9 cellular contexts compared by ENCODE assay signal in the genomic region with DNA sequence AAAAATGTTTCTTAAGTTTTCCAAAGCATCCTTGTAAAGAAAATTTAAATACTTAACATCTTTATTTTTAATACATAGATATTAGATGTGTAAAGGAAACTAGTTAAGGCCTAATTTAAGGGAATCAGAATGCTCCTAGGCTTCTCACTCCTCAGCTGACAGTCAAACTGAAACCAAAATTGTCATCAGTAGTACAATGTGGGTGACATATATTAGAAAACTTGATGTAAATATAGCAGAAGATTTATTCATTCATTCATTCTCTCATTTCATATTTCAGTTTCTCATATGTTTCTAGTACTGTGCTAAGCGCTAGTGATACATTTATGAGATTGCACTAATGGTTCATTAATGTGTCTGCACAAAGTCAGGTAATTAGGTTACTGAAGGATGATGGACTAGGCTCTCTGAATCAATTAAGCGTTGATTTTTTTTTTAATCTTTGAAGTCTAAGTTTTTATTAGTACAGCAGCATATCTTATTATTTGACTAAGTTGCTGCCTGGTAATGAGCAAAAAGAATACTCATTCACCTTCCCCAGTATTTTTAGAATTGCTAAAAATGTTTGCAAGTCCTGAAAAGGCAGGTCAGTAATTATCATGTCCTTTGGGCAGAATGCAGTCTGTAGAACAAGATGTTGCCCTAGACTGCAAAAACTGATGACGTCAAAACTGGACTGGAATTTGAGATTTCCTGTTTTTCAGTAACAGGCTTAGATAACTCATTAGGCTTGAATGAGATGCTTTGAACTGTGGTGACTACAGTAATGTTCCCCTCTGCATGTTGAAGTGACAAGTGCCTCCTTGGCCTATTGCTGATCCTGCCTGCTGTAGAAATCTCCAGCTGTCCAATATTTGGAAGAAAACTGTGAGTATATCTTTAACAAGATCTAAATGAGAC.
DNase-seq lines count a peak whose midpoint lies in the region; ATAC-seq lines count a peak whose summit lies in the region.
"Had no signal": no experiment of that assay in that cellular context is flagged by ENCODE, and none has a peak within 500 bp of the region (broad histone marks: within the 10 kb centered on the region; RNA-seq: fewer than 3 reads in every experiment).

No MANE protein-coding gene starts in this region.

- ATAC-seq in GM18508 (IDR thresholded peaks at IDR 0.05; ENCODE audit: insufficient read depth, unreplicated experiment): peak; percentile 38
- ATAC-seq in HG02870 (IDR thresholded peaks at IDR 0.05; ENCODE audit: unreplicated experiment): peak; percentile 73

- DNase-seq in SHP77 treated with DMSO at 0.1 percent for 48 hours (lab: John Stamatoyannopoulos, UW): peak; percentile 83
- peak; percentile 63 to 83 for DNase-seq in lung microvascular endothelial cell (ENCODE audit: low read depth in 2 of 2)
- DNase-seq in NCI-H524 (lab: John Stamatoyannopoulos, UW): no peak
- DNase-seq in central memory CD4-positive, alpha-beta T cell: no peak
- DNase-seq in iPS-NIHi7 (ENCODE audit: extremely low spot score): no peak
- DNase-seq in activated T-cell treated with anti-CD3 and anti-CD28 coated beads, Interleukin-2, amount 50 U/mL, for 48 hours: no peak
- DNase-seq: NCI-H187 had no signal

Comparison
In these comparisons a context has a peak if more than half of its experiments do, and no peak if none do; other contexts are left out.
1. DNase-seq: peak in SHP77 treated with DMSO at 0.1 percent for 48 hours (single experiment) and lung microvascular endothelial cell (2 of 2); none in NCI-H524 (0 of 2), central memory CD4-positive, alpha-beta T cell (single experiment), iPS-NIHi7 (single experiment) and activated T-cell treated with anti-CD3 and anti-CD28 coated beads, Interleukin-2, amount 50 U/mL, for 48 hours (0 of 2).